26 cellular contexts compared by ENCODE assay signal in genomic region chr1:95879498-95879897, GRCh38.
"Had no signal": no experiment of that assay in that cellular context is flagged by ENCODE, and none has a peak within 500 bp of the region (broad histone marks: within the 10 kb centered on the region; RNA-seq: fewer than 3 reads in every experiment).

No MANE protein-coding gene starts in this region.

- H3K4me3 ChIP-seq: colonic mucosa, coronary artery, dorsolateral prefrontal cortex, esophagus muscularis mucosa, esophagus squamous epithelium, gastrocnemius medialis, gastroesophageal sphincter, heart left ventricle, heart right ventricle had no signal

- H3K36me3 ChIP-seq: colonic mucosa, esophagus muscularis mucosa, esophagus squamous epithelium, gastrocnemius medialis, gastroesophageal sphincter, heart left ventricle, heart right ventricle had no signal

- DNase-seq: colonic mucosa; cortex of kidney; dermis blood vessel endothelial cell; dorsolateral prefrontal cortex; effector CD4-positive, alpha-beta T cell; effector CD8-positive, alpha-beta T cell; effector memory CD4-positive, alpha-beta T cell; effector memory CD8-positive, alpha-beta T cell; endodermal cell; erythroblast; esophagus squamous epithelium; foreskin keratinocyte; foreskin melanocyte; gastrocnemius medialis; glutamatergic neuron; head of caudate nucleus; heart left ventricle; heart right ventricle had no signal

- H3K4me1 ChIP-seq: colonic mucosa, esophagus muscularis mucosa, esophagus squamous epithelium, foreskin keratinocyte, gastrocnemius medialis, gastroesophageal sphincter, heart left ventricle, heart right ventricle had no signal

- FAIRE-seq: colon, endothelial cell of umbilical vein, frontal cortex had no signal

- H3K27me3 ChIP-seq: colonic mucosa, dorsolateral prefrontal cortex, esophagus muscularis mucosa, esophagus squamous epithelium, foreskin keratinocyte, gastrocnemius medialis, gastroesophageal sphincter, heart left ventricle, heart right ventricle had no signal

- ATAC-seq: effector memory CD8-positive, alpha-beta T cell; esophagus mucosa; foreskin keratinocyte; gastrocnemius medialis; gastroesophageal sphincter; heart left ventricle; heart right ventricle had no signal

- H3K9me3 ChIP-seq: colonic mucosa, esophagus muscularis mucosa, esophagus squamous epithelium, gastrocnemius medialis, gastroesophageal sphincter, heart left ventricle had no signal

- H3K27ac ChIP-seq: colonic mucosa, coronary artery, dorsolateral prefrontal cortex, epithelial cell of prostate, esophagus muscularis mucosa, esophagus squamous epithelium, foreskin keratinocyte, gastrocnemius medialis, gastroesophageal sphincter, heart left ventricle, heart right ventricle had no signal
